Comparison of ENCODE assay signal across 1 cellular context in the genomic region with DNA sequence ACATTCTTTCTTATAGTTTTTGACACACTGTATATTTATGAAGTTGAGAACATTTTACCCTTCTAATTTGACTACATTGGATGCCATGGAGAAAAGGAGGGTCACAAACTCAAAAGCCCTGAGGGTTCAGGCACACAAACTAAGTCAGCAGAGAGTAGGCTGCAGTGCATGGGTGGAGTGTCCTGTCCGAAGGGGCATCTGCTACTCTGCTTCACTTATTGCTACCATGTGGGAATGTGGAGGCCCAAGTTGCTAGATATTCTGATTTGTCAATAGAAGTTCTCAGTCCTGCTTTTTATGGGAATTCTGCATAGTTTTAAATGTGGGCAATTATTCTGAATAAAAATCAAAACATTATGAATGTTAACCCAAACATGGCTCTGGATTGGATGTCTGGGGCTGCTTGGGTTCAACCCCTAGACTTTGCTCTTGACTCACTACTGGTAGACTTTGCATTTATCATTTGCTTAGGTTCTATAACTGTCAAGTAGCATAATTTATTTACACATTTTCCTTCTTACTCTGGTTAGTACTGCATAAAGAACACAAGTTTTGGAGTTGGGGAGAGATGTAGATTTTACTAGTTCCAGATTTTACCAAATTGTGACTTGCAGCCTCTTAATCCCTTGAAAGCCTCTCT.
TF ChIP-seq lines count a peak whose summit lies in the region.

No MANE protein-coding gene starts in this region.

TF ChIP-seq in HepG2, 621 proteins besides CTCF, POLR2A, EP300 and RAD21 (continued from another document):
- TF ChIP-seq, protein P1, sequence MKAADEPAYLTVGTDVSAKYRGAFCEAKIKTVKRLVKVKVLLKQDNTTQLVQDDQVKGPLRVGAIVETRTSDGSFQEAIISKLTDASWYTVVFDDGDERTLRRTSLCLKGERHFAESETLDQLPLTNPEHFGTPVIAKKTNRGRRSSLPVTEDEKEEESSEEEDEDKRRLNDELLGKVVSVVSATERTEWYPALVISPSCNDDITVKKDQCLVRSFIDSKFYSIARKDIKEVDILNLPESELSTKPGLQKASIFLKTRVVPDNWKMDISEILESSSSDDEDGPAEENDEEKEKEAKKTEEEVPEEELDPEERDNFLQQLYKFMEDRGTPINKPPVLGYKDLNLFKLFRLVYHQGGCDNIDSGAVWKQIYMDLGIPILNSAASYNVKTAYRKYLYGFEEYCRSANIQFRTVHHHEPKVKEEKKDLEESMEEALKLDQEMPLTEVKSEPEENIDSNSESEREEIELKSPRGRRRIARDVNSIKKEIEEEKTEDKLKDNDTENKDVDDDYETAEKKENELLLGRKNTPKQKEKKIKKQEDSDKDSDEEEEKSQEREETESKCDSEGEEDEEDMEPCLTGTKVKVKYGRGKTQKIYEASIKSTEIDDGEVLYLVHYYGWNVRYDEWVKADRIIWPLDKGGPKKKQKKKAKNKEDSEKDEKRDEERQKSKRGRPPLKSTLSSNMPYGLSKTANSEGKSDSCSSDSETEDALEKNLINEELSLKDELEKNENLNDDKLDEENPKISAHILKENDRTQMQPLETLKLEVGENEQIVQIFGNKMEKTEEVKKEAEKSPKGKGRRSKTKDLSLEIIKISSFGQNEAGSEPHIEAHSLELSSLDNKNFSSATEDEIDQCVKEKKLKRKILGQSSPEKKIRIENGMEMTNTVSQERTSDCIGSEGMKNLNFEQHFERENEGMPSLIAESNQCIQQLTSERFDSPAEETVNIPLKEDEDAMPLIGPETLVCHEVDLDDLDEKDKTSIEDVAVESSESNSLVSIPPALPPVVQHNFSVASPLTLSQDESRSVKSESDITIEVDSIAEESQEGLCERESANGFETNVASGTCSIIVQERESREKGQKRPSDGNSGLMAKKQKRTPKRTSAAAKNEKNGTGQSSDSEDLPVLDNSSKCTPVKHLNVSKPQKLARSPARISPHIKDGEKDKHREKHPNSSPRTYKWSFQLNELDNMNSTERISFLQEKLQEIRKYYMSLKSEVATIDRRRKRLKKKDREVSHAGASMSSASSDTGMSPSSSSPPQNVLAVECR (CRISPR knock-in tag; IDR thresholded peaks at IDR 0.05; ENCODE audit: borderline replicate concordance), result no peak
- no peak for TF ChIP-seq ZNF441 (CRISPR knock-in tag; IDR thresholded peaks at IDR 0.05; ENCODE audit: borderline replicate concordance)
- TF ChIP-seq KAT7 (CRISPR knock-in tag; IDR thresholded peaks at IDR 0.05; ENCODE audit: borderline replicate concordance), result no peak
- no peak for TF ChIP-seq ZFP82 (CRISPR knock-in tag; IDR thresholded peaks at IDR 0.05; ENCODE audit: borderline replicate concordance)
- no peak for TF ChIP-seq HMG20A (CRISPR knock-in tag; IDR thresholded peaks at IDR 0.05; ENCODE audit: borderline replicate concordance)
- TF ChIP-seq HOXD1 (CRISPR knock-in tag; IDR thresholded peaks at IDR 0.05), result no peak
- TF ChIP-seq, protein P2, sequence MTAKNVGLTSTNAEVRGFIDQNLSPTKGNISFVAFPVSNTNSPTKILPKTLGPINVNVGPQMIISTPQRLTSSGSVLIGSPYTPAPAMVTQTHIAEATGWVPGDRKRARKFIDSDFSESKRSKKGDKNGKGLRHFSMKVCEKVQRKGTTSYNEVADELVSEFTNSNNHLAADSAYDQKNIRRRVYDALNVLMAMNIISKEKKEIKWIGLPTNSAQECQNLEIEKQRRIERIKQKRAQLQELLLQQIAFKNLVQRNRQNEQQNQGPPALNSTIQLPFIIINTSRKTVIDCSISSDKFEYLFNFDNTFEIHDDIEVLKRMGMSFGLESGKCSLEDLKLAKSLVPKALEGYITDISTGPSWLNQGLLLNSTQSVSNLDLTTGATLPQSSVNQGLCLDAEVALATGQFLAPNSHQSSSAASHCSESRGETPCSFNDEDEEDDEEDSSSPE (CRISPR knock-in tag; IDR thresholded peaks at IDR 0.05), result no peak
- TF ChIP-seq NFIC (IDR thresholded peaks at IDR 0.05; ENCODE audit: low read length), result no peak
- TF ChIP-seq MIER2 (CRISPR knock-in tag; IDR thresholded peaks at IDR 0.05), result no peak
